In genomic region chr4:8303485-8304281, GRCh38 we compare ENCODE assay signal across 9 cellular contexts. TPM values are rescaled to one million over a fixed set of nuclear protein-coding genes. Genes with fewer than 3 reads are reported as not detected.
A peak's percentile ranks its signal among the peaks of the same experiment; 100 is the strongest.
DNase-seq lines count a peak whose midpoint lies in the region; ATAC-seq, FAIRE-seq and TF ChIP-seq lines count a peak whose summit lies in the region.
"Had no signal": no experiment of that assay in that cellular context is flagged by ENCODE, and none has a peak within 500 bp of the region (broad histone marks: within the 10 kb centered on the region; RNA-seq: fewer than 3 reads in every experiment).

No MANE protein-coding gene starts in this region.

- FAIRE-seq in GM12892 (lab: Jason Lieb, UNC): no peak

- peak overlapping the region; percentile 39 for H3K27ac Mint-ChIP-seq in activated naive CD8-positive, alpha-beta T cell treated with anti-CD3 and anti-CD28 coated beads for 36 hours

- no peak for TF ChIP-seq POLR2A in GM12892 (IDR thresholded peaks at IDR 0.05; ENCODE audit: low read depth, low read length)

- in situ Hi-C loops in GM13976 (cut with MboI; ENCODE audit: low sequenced_read_pairs, unreplicated experiment): no loop called here

- H3K4me3 ChIP-seq in AG09309 (ENCODE audit: control insufficient read depth, low read depth, low read length): no peak overlapping the region
- no peak overlapping the region for H3K4me3 ChIP-seq in kidney epithelial cell (ENCODE audit: low read depth, low read length)

- H3K4me1 Mint-ChIP-seq in activated naive CD8-positive, alpha-beta T cell treated with anti-CD3 and anti-CD28 coated beads for 36 hours: no peaks in the 10 kb centered on the region

- no peak for TF ChIP-seq CTCF in AG09309 (IDR thresholded peaks at IDR 0.05; ENCODE audit: control insufficient read depth, insufficient read depth, low read depth, low read length, missing control alignments)
- TF ChIP-seq CTCF in kidney epithelial cell (IDR thresholded peaks at IDR 0.05; ENCODE audit: insufficient read depth, low read length, poor library complexity, severe bottlenecking): no peak
- no peak for TF ChIP-seq CTCF in GM13976 (IDR thresholded peaks at IDR 0.05; ENCODE audit: borderline replicate concordance, control extremely low read depth, extremely low read depth, insufficient read depth, missing control alignments)

- no peaks in the 10 kb centered on the region for H3K36me3 ChIP-seq in kidney epithelial cell (ENCODE audit: control insufficient read depth, insufficient read depth, low read length)

- ATAC-seq in HG02981 (IDR thresholded peaks at IDR 0.05; ENCODE audit: unreplicated experiment): no peak
- ATAC-seq in HG02884 (IDR thresholded peaks at IDR 0.05; ENCODE audit: unreplicated experiment): no peak

- H3K27me3 ChIP-seq in kidney epithelial cell (ENCODE audit: control insufficient read depth, insufficient read depth, low read length): peaks cover under 1% of the 10 kb centered on the region

- no peaks in the 10 kb centered on the region for H3K36me3 Mint-ChIP-seq in activated naive CD8-positive, alpha-beta T cell treated with anti-CD3 and anti-CD28 coated beads for 36 hours

- H3K27me3 Mint-ChIP-seq in activated naive CD8-positive, alpha-beta T cell treated with anti-CD3 and anti-CD28 coated beads for 36 hours: peaks cover 4% of the 10 kb centered on the region

- peaks cover 2% of the 10 kb centered on the region for H3K9me3 Mint-ChIP-seq in activated naive CD8-positive, alpha-beta T cell treated with anti-CD3 and anti-CD28 coated beads for 36 hours

- H3K4me3 Mint-ChIP-seq in activated naive CD8-positive, alpha-beta T cell treated with anti-CD3 and anti-CD28 coated beads for 36 hours: no peak overlapping the region

- DNase-seq in AG09309 (ENCODE audit: low read depth) (peak; percentile 79), HS-5 (ENCODE audit: low read depth) (peak; percentile 73), kidney epithelial cell (ENCODE audit: low read depth) (peak; percentile 61), GM13976 (ENCODE audit: low spot score) (no peak), GM12892 (ENCODE audit: insufficient read length) (no peak)
- DNase-seq in activated naive CD8-positive, alpha-beta T cell treated with anti-CD3 and anti-CD28 coated beads for 36 hours: no peak
- DNase-seq: islet precursor cell had no signal

RNA-seq across cellular contexts. Expression of gene HTRA3, which starts 34.1 kb away (rescaled TPM):
- not detected for total RNA-seq in activated naive CD8-positive, alpha-beta T cell treated with anti-CD3 and anti-CD28 coated beads for 36 hours
- total RNA-seq in kidney epithelial cell: 4.7 and 5.5 TPM in 2 replicates
- polyA plus RNA-seq in GM12892 (2012; ENCODE audit: missing spikeins): not detected

Comparison
In these comparisons a context has a peak if more than half of its experiments do, and no peak if none do; other contexts are left out.
1. DNase-seq: peak in AG09309 (single experiment), HS-5 (single experiment) and kidney epithelial cell (single experiment); none in activated naive CD8-positive, alpha-beta T cell treated with anti-CD3 and anti-CD28 coated beads for 36 hours (single experiment), GM13976 (single experiment) and GM12892 (single experiment).